In the genomic region with DNA sequence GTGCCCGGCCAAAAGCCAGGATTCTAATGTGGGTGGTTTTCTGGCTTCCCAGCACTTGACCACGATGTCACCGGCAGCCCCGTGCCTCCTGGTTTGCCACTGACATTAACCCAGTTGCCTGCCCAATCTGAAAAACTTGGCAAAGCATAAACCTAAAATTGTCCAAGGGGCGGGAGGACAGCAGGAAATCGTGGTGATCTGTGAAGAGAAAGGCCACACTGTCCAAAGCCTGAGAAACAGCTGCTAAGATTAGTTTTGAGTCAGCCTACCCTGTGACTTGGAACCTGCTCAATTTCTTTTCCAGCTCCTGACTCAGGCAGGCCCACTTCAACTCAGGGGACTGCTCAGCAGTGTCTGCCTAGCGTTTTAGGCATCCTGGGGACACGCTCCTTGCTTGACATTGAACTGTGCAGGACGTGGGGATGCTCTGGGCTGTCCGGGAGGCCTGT, we compare ENCODE assay signal across 10 cellular contexts. TPM values are rescaled to one million over a fixed set of nuclear protein-coding genes. Genes with fewer than 3 reads are reported as not detected.
DNase-seq lines count a peak whose midpoint lies in the region; ATAC-seq, FAIRE-seq and TF ChIP-seq lines count a peak whose summit lies in the region.
"Had no signal": no experiment of that assay in that cellular context is flagged by ENCODE, and none has a peak within 500 bp of the region (broad histone marks: within the 10 kb centered on the region; RNA-seq: fewer than 3 reads in every experiment).

No MANE protein-coding gene starts in this region.

- POLR2A ChIA-PET in A549 (lab: Yijun Ruan, JAX) (interaction anchor here (2.1 kb wide), 1 partner anchor 10 kb away, joined by 11 read pairs; the partner anchor contains the start of genes ARHGAP1 and ZNF408), RWPE1 (lab: Yijun Ruan, JAX; ENCODE audit: low non-redundant PET) (no interaction called here)
- POLR2A ChIA-PET in activated CD4-positive, alpha-beta memory T cell treated with anti-CD3 and anti-CD28 coated beads, Interleukin-2, amount 10 ng/mL, durations not matched to agents 7 days and 5 days (lab: Charles Lee), result interaction anchor here (1.4 kb wide), 1 partner anchor 10 kb away, joined by 3 read pairs; the partner anchor contains the start of genes ARHGAP1 and ZNF408

- no peak overlapping the region for H3K18ac ChIP-seq in neuronal stem cell (ENCODE audit: low read length)

- no peak for TF ChIP-seq POLR2A in A549 (IDR thresholded peaks at IDR 0.05; ENCODE audit: low read length)

- no peak overlapping the region for H4K91ac ChIP-seq in neuronal stem cell (ENCODE audit: low read depth, low read length, poor library complexity)

- H3K27ac ChIP-seq in A549, result peak overlapping the region; percentile 89 to 91
- peak overlapping the region; percentile 82 for H3K27ac ChIP-seq in RWPE1
- H3K27ac ChIP-seq in neuronal stem cell (replicated peaks; ENCODE audit: low read length), result no peak overlapping the region
- H3K27ac ChIP-seq: BLaER1 had no signal

- DNase-seq in A549 (ENCODE audit: low read depth in 1 of 2, low spot score in 1 of 2) (peak in 1 of 2 experiments; percentile 53), RWPE1 (ENCODE audit: low spot score) (no peak), fibroblast of mammary gland (ENCODE audit: low read depth) (peak; percentile 98), neuronal stem cell (ENCODE audit: low spot score) (no peak), NCI-H1092 (lab: John Stamatoyannopoulos, UW) (no peak), iPS-NIHi11 (ENCODE audit: low spot score) (no peak)
- no peak for DNase-seq in activated effector memory CD4-positive, alpha-beta T cell treated with Interleukin-2 at 50 U/mL for 16 hours
- DNase-seq in activated CD4-positive, alpha-beta memory T cell treated with anti-CD3 and anti-CD28 coated beads, Interleukin-2, amount 10 ng/mL, durations not matched to agents 7 days and 5 days, result no peak

- H3K27me3 Mint-ChIP-seq in activated CD4-positive, alpha-beta memory T cell treated with anti-CD3 and anti-CD28 coated beads, Interleukin-2, amount 10 ng/mL, durations not matched to agents 7 days and 5 days, result no peaks in the 10 kb centered on the region

- no peak overlapping the region for H3K4me3 Mint-ChIP-seq in activated CD4-positive, alpha-beta memory T cell treated with anti-CD3 and anti-CD28 coated beads, Interleukin-2, amount 10 ng/mL, durations not matched to agents 7 days and 5 days

- WGBS in A549 (ENCODE audit: missing lambda C conversion rate), result 54% methylated on average over 7 of the region's 10 CpGs
- WGBS in neuronal stem cell (ENCODE audit: extremely low coverage in 2 of 2, insufficient read length in 2 of 2, insufficient replicate concordance in 1 of 2), 2 donors, result no CpG with 5 or more reads among the region's 10 CpGs

- no peaks in the 10 kb centered on the region for H3K9me3 ChIP-seq in A549
- peaks cover 0 to 2% of the 10 kb centered on the region in 2 donors for H3K9me3 ChIP-seq in neuronal stem cell (replicated peaks in 1 of 2; ENCODE audit: control insufficient read depth in 2 of 2, insufficient read depth in 1 of 2, low read depth in 1 of 2, low read length in 2 of 2)
- H3K9me3 ChIP-seq: BLaER1 had no signal

- H3K4me1 ChIP-seq in A549 (peaks cover 50% of the 10 kb centered on the region), neuronal stem cell (ENCODE audit: control insufficient read depth in 2 of 2, insufficient read depth in 1 of 2, low read depth in 1 of 2, low read length in 2 of 2) (no peaks in the 10 kb centered on the region)
- H3K4me1 ChIP-seq: BLaER1 had no signal

- no peaks in the 10 kb centered on the region for H3K79me1 ChIP-seq in neuronal stem cell (ENCODE audit: low read depth, low read length)

- H2AFZ ChIP-seq in neuronal stem cell (ENCODE audit: low read length), result peak overlapping the region; percentile 41

- no peak overlapping the region for H2BK15ac ChIP-seq in neuronal stem cell (ENCODE audit: low read length)

- H3K23ac ChIP-seq in neuronal stem cell (ENCODE audit: low read depth, low read length, poor library complexity), result no peak overlapping the region

- no peak for TF ChIP-seq RAD21 in A549 (conservative IDR thresholded peaks at IDR 0.05 in 1 of 2, IDR thresholded peaks at IDR 0.05 in 1 of 2)

- no peak overlapping the region for H3K14ac ChIP-seq in neuronal stem cell (ENCODE audit: low read length)

- ATAC-seq in A549, result peak; percentile 71 to 91

- peaks cover 19% of the 10 kb centered on the region for H3K36me3 Mint-ChIP-seq in activated CD4-positive, alpha-beta memory T cell treated with anti-CD3 and anti-CD28 coated beads, Interleukin-2, amount 10 ng/mL, durations not matched to agents 7 days and 5 days (ENCODE audit: low read depth)
- H3K36me3 Mint-ChIP-seq: activated naive CD4-positive, alpha-beta T cell treated with anti-CD3 and anti-CD28 coated beads, Interleukin-2, amount 50 U/mL, for 72 hours had no signal

- peak overlapping the region; percentile 36 for H3K4me2 ChIP-seq in A549
- no peak overlapping the region for H3K4me2 ChIP-seq in neuronal stem cell (ENCODE audit: insufficient read depth, low read length, poor library complexity, severe bottlenecking)
- H3K4me2 ChIP-seq: BLaER1 had no signal

- peaks cover 7 to 18% of the 10 kb centered on the region in 2 donors for H3K36me3 ChIP-seq in neuronal stem cell (replicated peaks in 1 of 2; ENCODE audit: control insufficient read depth in 2 of 2, insufficient read depth in 2 of 2, low read length in 2 of 2)

- no peak for TF ChIP-seq CTCF in A549 (IDR thresholded peaks at IDR 0.05)
- TF ChIP-seq CTCF in RWPE1 (conservative IDR thresholded peaks at IDR 0.05; ENCODE audit: low read depth), result no peak
- no peak for TF ChIP-seq CTCF in fibroblast of mammary gland (conservative IDR thresholded peaks at IDR 0.05; ENCODE audit: control insufficient read depth, insufficient read depth, low read depth, low read length)

- no peak for FAIRE-seq in A549 (lab: Jason Lieb, UNC)

- H3K9me3 Mint-ChIP-seq in activated CD4-positive, alpha-beta memory T cell treated with anti-CD3 and anti-CD28 coated beads, Interleukin-2, amount 10 ng/mL, durations not matched to agents 7 days and 5 days, result no peaks in the 10 kb centered on the region
- H3K9me3 Mint-ChIP-seq: activated naive CD4-positive, alpha-beta T cell treated with anti-CD3 and anti-CD28 coated beads, Interleukin-2, amount 50 U/mL, for 72 hours had no signal

- H3K9ac ChIP-seq in neuronal stem cell (ENCODE audit: low read depth, low read length, poor library complexity), result no peak overlapping the region
- H3K9ac ChIP-seq: BLaER1 had no signal

- H2BK12ac ChIP-seq in neuronal stem cell (ENCODE audit: low read length), result no peak overlapping the region

- no peak overlapping the region for H4K8ac ChIP-seq in neuronal stem cell (ENCODE audit: low read depth, low read length)

- H2BK120ac ChIP-seq in neuronal stem cell (ENCODE audit: low read depth, low read length), result no peak overlapping the region

- no peaks in the 10 kb centered on the region for H3K4me1 Mint-ChIP-seq in activated CD4-positive, alpha-beta memory T cell treated with anti-CD3 and anti-CD28 coated beads, Interleukin-2, amount 10 ng/mL, durations not matched to agents 7 days and 5 days

- no peak overlapping the region for H2AK5ac ChIP-seq in neuronal stem cell (ENCODE audit: low read depth, low read length)

- no peak overlapping the region for H3K4me3 ChIP-seq in A549
- H3K4me3 ChIP-seq in fibroblast of mammary gland (ENCODE audit: control insufficient read depth, low read depth, low read length), result no peak overlapping the region
- no peak overlapping the region for H3K4me3 ChIP-seq in neuronal stem cell (ENCODE audit: low read length in 2 of 2)
- H3K4me3 ChIP-seq: BLaER1 had no signal

- no peak for TF ChIP-seq EP300 in A549 (IDR thresholded peaks at IDR 0.05)

- no peak overlapping the region for H3K27ac Mint-ChIP-seq in activated CD4-positive, alpha-beta memory T cell treated with anti-CD3 and anti-CD28 coated beads, Interleukin-2, amount 10 ng/mL, durations not matched to agents 7 days and 5 days

- no peak overlapping the region for H3K4ac ChIP-seq in neuronal stem cell (ENCODE audit: low read length)

- no peaks in the 10 kb centered on the region for H3K27me3 ChIP-seq in neuronal stem cell (ENCODE audit: control insufficient read depth in 3 of 3, insufficient read depth in 3 of 3, low read depth in 1 of 3, low read length in 3 of 3)
- H3K27me3 ChIP-seq: BLaER1 had no signal

- CTCF ChIA-PET in A549 (lab: Yijun Ruan, JAX), result interaction anchor here (2.1 kb wide), 1 partner anchor 8 kb away, joined by 5 read pairs; the partner anchor contains the start of gene F2
- CTCF ChIA-PET in RWPE1 (lab: Yijun Ruan, JAX), result interaction anchor here (0.6 kb wide), 1 partner anchor 35 kb away, joined by 3 read pairs; no protein-coding TSS in a partner anchor
- CTCF ChIA-PET in activated CD4-positive, alpha-beta memory T cell treated with anti-CD3 and anti-CD28 coated beads, Interleukin-2, amount 10 ng/mL, durations not matched to agents 7 days and 5 days (lab: Charles Lee), result no interaction called here

- H2BK5ac ChIP-seq in neuronal stem cell (ENCODE audit: low read length), result no peak overlapping the region

RNA-seq across cellular contexts. Expression of gene F2, which starts 8.2 kb away (rescaled TPM):
- 3.8 and 4.2 TPM in 2 replicates for polyA plus RNA-seq in A549 (2011; rRNA removed)
- polyA plus RNA-seq in A549 (2012; cell fraction: cytosol; rRNA removed), result 3.3 and 4.0 TPM in 2 replicates
- 8.1 and 8.4 TPM in 2 replicates for polyA plus RNA-seq in A549 (2012; cell fraction: nucleus; rRNA removed)
- 1.5 to 3.0 TPM (median 2.5 TPM) in 3 replicates for polyA plus RNA-seq in A549 (2017; fragmentation: RNase III; extraction: RNeasy Plus Mini Kit Qiagen cat#74134 plus additional on column Dnase treatment)
- polyA minus RNA-seq in A549 (2011; rRNA and poly(A)+ RNA removed), result 6.7 and 7.1 TPM in 2 replicates
- polyA plus RNA-seq in neuronal stem cell (2013, experiment 1 of 2), result not detected
- polyA plus RNA-seq in neuronal stem cell (2013, experiment 2 of 2), result not detected
- total RNA-seq in activated CD4-positive, alpha-beta memory T cell treated with anti-CD3 and anti-CD28 coated beads, Interleukin-2, amount 10 ng/mL, durations not matched to agents 7 days and 5 days, result not detected
- total RNA-seq: activated naive CD4-positive, alpha-beta T cell treated with anti-CD3 and anti-CD28 coated beads, Interleukin-2, amount 50 U/mL, for 72 hours had no signal

RNA-seq across cellular contexts. Expression of gene ZNF408, which starts 10.0 kb away (rescaled TPM):
- polyA plus RNA-seq in A549 (2011; rRNA removed) (6.7 TPM in 2 replicates), A549 (2017; fragmentation: RNase III; extraction: RNeasy Plus Mini Kit Qiagen cat#74134 plus additional on column Dnase treatment) (14.0 to 16.7 TPM (median 16.5 TPM) in 3 replicates)
- polyA plus RNA-seq in A549 (2012; cell fraction: cytosol; rRNA removed), result 10.2 and 14.3 TPM in 2 replicates
- polyA plus RNA-seq in A549 (2012; cell fraction: nucleus; rRNA removed), result 22.6 and 32.4 TPM in 2 replicates
- polyA minus RNA-seq in A549 (2011; rRNA and poly(A)+ RNA removed), result 16.4 and 28.9 TPM in 2 replicates
- 4.8 TPM for polyA plus RNA-seq in neuronal stem cell (2013, experiment 1 of 2)
- polyA plus RNA-seq in neuronal stem cell (2013, experiment 2 of 2), result 5.0 TPM
- total RNA-seq in activated CD4-positive, alpha-beta memory T cell treated with anti-CD3 and anti-CD28 coated beads, Interleukin-2, amount 10 ng/mL, durations not matched to agents 7 days and 5 days, result 10 to 100 TPM; 17.1 to 17.5 TPM

RNA-seq across cellular contexts. Expression of gene ARHGAP1, which starts 10.4 kb away (rescaled TPM):
- polyA plus RNA-seq in A549 (2011; rRNA removed), result 17.2 and 33.4 TPM in 2 replicates
- polyA plus RNA-seq in A549 (2012; cell fraction: cytosol; rRNA removed), result 24.6 and 30.9 TPM in 2 replicates
- 44.0 and 48.5 TPM in 2 replicates for polyA plus RNA-seq in A549 (2012; cell fraction: nucleus; rRNA removed)
- 34.8 to 35.9 TPM (median 35.2 TPM) in 3 replicates for polyA plus RNA-seq in A549 (2017; fragmentation: RNase III; extraction: RNeasy Plus Mini Kit Qiagen cat#74134 plus additional on column Dnase treatment)
- polyA minus RNA-seq in A549 (2011; rRNA and poly(A)+ RNA removed), result 103 and 114 TPM in 2 replicates
- 14.9 TPM for polyA plus RNA-seq in neuronal stem cell (2013, experiment 1 of 2)
- polyA plus RNA-seq in neuronal stem cell (2013, experiment 2 of 2), result 16.1 TPM
- 10 to 100 TPM; 77.8 to 79.7 TPM for total RNA-seq in activated CD4-positive, alpha-beta memory T cell treated with anti-CD3 and anti-CD28 coated beads, Interleukin-2, amount 10 ng/mL, durations not matched to agents 7 days and 5 days
